In genomic region chr15:29111705-29112281, GRCh38 we compare ENCODE assay signal across 36 cellular contexts.
"Had no signal": no experiment of that assay in that cellular context is flagged by ENCODE, and none has a peak within 500 bp of the region (broad histone marks: within the 10 kb centered on the region; RNA-seq: fewer than 3 reads in every experiment).

No MANE protein-coding gene starts in this region.

- H3K27me3 ChIP-seq: MG63 had no signal

- DNase-seq: Kasumi-1, MG63, MM.1S, MV-4-11, NCI-H1048, NCI-H1092, NCI-H1092 treated with DMSO at 0.1 percent for 48 hours, NCI-H1105, NCI-H1105 treated with DMSO at 0.1 percent for 48 hours, NCI-H1417, NCI-H1417 treated with DMSO at 0.1 percent for 48 hours, NCI-H1436, NCI-H1436 treated with DMSO at 0.1 percent for 48 hours, NCI-H146, NCI-H1694, NCI-H1694 treated with DMSO at 0.1 percent for 48 hours, NCI-H187, NCI-H187 treated with DMSO at 0.1 percent for 48 hours, NCI-H1930, NCI-H2029, NCI-H2029 treated with DMSO at 0.1 percent for 48 hours, NCI-H2081, NCI-H2081 treated with DMSO at 0.1 percent for 48 hours, NCI-H2107, NCI-H2171, NCI-H2171 treated with DMSO at 0.1 percent for 48 hours, NCI-H2227 treated with DMSO at 0.1 percent for 48 hours, NCI-H226, NCI-H345, NCI-H446, NCI-H446 treated with DMSO at 0.1 percent for 48 hours, NCI-H510A, NCI-H510A treated with DMSO at 0.1 percent for 48 hours, NCI-H524, NCI-H524 treated with DMSO at 0.1 percent for 48 hours, NCI-H526 had no signal

- H3K36me3 ChIP-seq: MG63 had no signal

- H3K4me3 ChIP-seq: MG63 had no signal

- H3K9me3 ChIP-seq: MG63 had no signal
